ENCODE assay signal across 19 cellular contexts in genomic region chr15:25679964-25680658, GRCh38.
DNase-seq lines count a peak whose midpoint lies in the region; ATAC-seq, FAIRE-seq and TF ChIP-seq lines count a peak whose summit lies in the region.
"Had no signal": no experiment of that assay in that cellular context is flagged by ENCODE, and none has a peak within 500 bp of the region (broad histone marks: within the 10 kb centered on the region; RNA-seq: fewer than 3 reads in every experiment).

No MANE protein-coding gene starts in this region.

- H4K91ac ChIP-seq in H1 (replicated peaks; ENCODE audit: insufficient read length, low read length), result no peak overlapping the region

- CTCF ChIA-PET in H1 (lab: Charles Lee; ENCODE audit: partially characterized antibody), result interaction anchor here (0.6 to 1.8 kb wide), 2 partner anchors 171 to 173 kb away, joined by 4 to 6 read pairs; no protein-coding TSS in a partner anchor

- no peak overlapping the region for H3K23ac ChIP-seq in H1 (ENCODE audit: insufficient read length)

- H3K36me3 ChIP-seq in H1 (ENCODE audit: control insufficient read depth in 2 of 4, insufficient read depth in 4 of 4, low read length in 3 of 4), result no peaks in the 10 kb centered on the region
- H3K36me3 ChIP-seq in HAP-1 (replicated peaks), result peaks cover 16% of the 10 kb centered on the region

- H2BK12ac ChIP-seq in H1 (ENCODE audit: low read depth, low read length), result 0 out of 2 replicates have a peak overlapping the region, but pooled peaks have one; percentile 1

- no peaks in the 10 kb centered on the region for H3K27me3 Mint-ChIP-seq in activated T-cell treated with anti-CD3 and anti-CD28 coated beads, Interleukin-2, amount 50 U/mL, for 24 hours
- H3K27me3 Mint-ChIP-seq in T-helper 17 cell, result no peaks in the 10 kb centered on the region
- H3K27me3 Mint-ChIP-seq in progenitor cell of endocrine pancreas, result peaks cover 4% of the 10 kb centered on the region
- H3K27me3 Mint-ChIP-seq: CD8-positive, alpha-beta memory T cell had no signal

- TF ChIP-seq EP300 in H1 (IDR thresholded peaks at IDR 0.05; ENCODE audit: borderline replicate concordance in 1 of 2, low read depth in 2 of 2, low read length in 2 of 2), result no peak

- no peaks in the 10 kb centered on the region for H3K23me2 ChIP-seq in H1 (ENCODE audit: low read depth, low read length)

- H2BK120ac ChIP-seq in H1 (replicated peaks; ENCODE audit: low read depth, low read length), result no peak overlapping the region

- DNase-seq in activated T-cell treated with anti-CD3 and anti-CD28 coated beads, Interleukin-2, amount 50 U/mL, for 24 hours, result no peak
- no peak for DNase-seq in activated T-cell treated with anti-CD3 and anti-CD28 coated beads, Interleukin-2, amount 50 U/mL, for 48 hours
- DNase-seq in T-helper 17 cell (no peak), H1 (ENCODE audit: low read depth in 1 of 2, low spot score in 2 of 2) (no peak), progenitor cell of endocrine pancreas (ENCODE audit: low spot score, unreplicated experiment) (no peak), NOMO-1 treated with DMSO at 0.1 percent for 48 hours (lab: John Stamatoyannopoulos, UW; ENCODE audit: unreplicated experiment) (no peak), HAP-1 (ENCODE audit: low spot score in 2 of 2) (no peak)
- DNase-seq: 8988T; AML-193; Caco-2; CD8-positive, alpha-beta memory T cell; DMS53; GF-D8; GM23248; H9 had no signal

- 0 out of 2 replicates have a peak overlapping the region, but pooled peaks have one; percentile 23 for H2BK15ac ChIP-seq in H1 (ENCODE audit: low read length)

- H3K79me2 ChIP-seq in H1 (ENCODE audit: control insufficient read depth in 1 of 2, insufficient read depth in 2 of 2, low read length in 2 of 2), result no peaks in the 10 kb centered on the region

- H4K20me1 ChIP-seq in H1 (replicated peaks in 1 of 2; ENCODE audit: control insufficient read depth in 1 of 2, insufficient read depth in 2 of 2, low read length in 2 of 2), result no peaks in the 10 kb centered on the region
- H4K20me1 ChIP-seq: BLaER1 had no signal

- H2AK5ac ChIP-seq in H1 (ENCODE audit: low read depth, low read length), result no peak overlapping the region

- no peaks in the 10 kb centered on the region for H3K9me3 Mint-ChIP-seq in activated T-cell treated with anti-CD3 and anti-CD28 coated beads, Interleukin-2, amount 50 U/mL, for 24 hours
- no peaks in the 10 kb centered on the region for H3K9me3 Mint-ChIP-seq in progenitor cell of endocrine pancreas (ENCODE audit: low read depth)

- no peak for FAIRE-seq in H1 (lab: Jason Lieb, UNC)
- FAIRE-seq: HepG2, HTR-8/SVneo had no signal

- H3K4me1 Mint-ChIP-seq in activated T-cell treated with anti-CD3 and anti-CD28 coated beads, Interleukin-2, amount 50 U/mL, for 24 hours (ENCODE audit: low read depth), result peaks cover 1% of the 10 kb centered on the region
- no peaks in the 10 kb centered on the region for H3K4me1 Mint-ChIP-seq in T-helper 17 cell
- peaks cover 6% of the 10 kb centered on the region for H3K4me1 Mint-ChIP-seq in progenitor cell of endocrine pancreas (ENCODE audit: low read depth)
- H3K4me1 Mint-ChIP-seq: CD8-positive, alpha-beta memory T cell had no signal

- no peak overlapping the region for H2AFZ ChIP-seq in H1 (ENCODE audit: low read length)
- H2AFZ ChIP-seq: GM23248 had no signal

- H3K4me3 Mint-ChIP-seq in activated T-cell treated with anti-CD3 and anti-CD28 coated beads, Interleukin-2, amount 50 U/mL, for 24 hours, result no peak overlapping the region
- H3K4me3 Mint-ChIP-seq in T-helper 17 cell (no peak overlapping the region), progenitor cell of endocrine pancreas (ENCODE audit: low read depth) (no peak overlapping the region)
- H3K4me3 Mint-ChIP-seq: CD8-positive, alpha-beta memory T cell; H9 had no signal

- POLR2A ChIA-PET in H1 (lab: Charles Lee; ENCODE audit: partially characterized antibody), result no interaction called here

- H3K27ac ChIP-seq in H1 (ENCODE audit: low read depth, low read length), result no peak overlapping the region
- H3K27ac ChIP-seq: BLaER1, GM23248 had no signal

- H3K4me1 ChIP-seq in H1 (replicated peaks in 1 of 4; ENCODE audit: control insufficient read depth in 3 of 4, insufficient read depth in 4 of 4, low read length in 3 of 4) (peaks cover 0 to 7% (median 3%) of the 10 kb centered on the region in 4 experiments; a peak in 3 of 7 replicates), HAP-1 (peaks cover 10% of the 10 kb centered on the region)
- H3K4me1 ChIP-seq: BLaER1 had no signal

- H3K4ac ChIP-seq in H1 (replicated peaks; ENCODE audit: insufficient read length, low read depth, low read length), result no peak overlapping the region

- ATAC-seq in T-helper 17 cell (no peak), HG02759 (IDR thresholded peaks at IDR 0.05; ENCODE audit: unreplicated experiment) (no peak)
- ATAC-seq: HepG2 had no signal

- no peak overlapping the region for H3K4me2 ChIP-seq in H1 (ENCODE audit: insufficient read depth in 1 of 2, low read depth in 2 of 2, low read length in 2 of 2)
- H3K4me2 ChIP-seq: BLaER1 had no signal

- WGBS in H1 (ENCODE audit: extremely low coverage in 1 of 2, insufficient coverage in 1 of 2, insufficient read length in 1 of 2, insufficient replicate concordance in 2 of 2, low coverage in 1 of 2, low lambda C conversion rate in 2 of 2, missing lambda C conversion rate in 1 of 2), 2 experiments, result 90% methylated on average over 22 of the region's 25 CpGs; no CpG with 5 or more reads in 1 of the 2 experiments

- no peak for TF ChIP-seq RAD21 in H1 (IDR thresholded peaks at IDR 0.05 in 1 of 2, conservative IDR thresholded peaks at IDR 0.05 in 1 of 2; ENCODE audit: low read depth in 2 of 2, low read length in 2 of 2)

- TF ChIP-seq POLR2A in H1 (IDR thresholded peaks at IDR 0.05; ENCODE audit: control extremely low read depth in 1 of 2, low read depth in 2 of 2, low read length in 2 of 2), result no peak

- no peak overlapping the region for H4K8ac ChIP-seq in H1 (ENCODE audit: extremely low read depth, insufficient read depth, low read length)

- H2BK5ac ChIP-seq in H1 (ENCODE audit: low read depth, low read length), result no peak overlapping the region

- no peak overlapping the region for H2BK20ac ChIP-seq in H1 (ENCODE audit: low read length)

- H3K4me3 ChIP-seq in H1 (ENCODE audit: extremely low read depth in 1 of 4, insufficient read depth in 2 of 4, low read depth in 3 of 4, low read length in 4 of 4), result no peak overlapping the region
- H3K4me3 ChIP-seq in HAP-1, result no peak overlapping the region
- H3K4me3 ChIP-seq: BLaER1, GM23248 had no signal

- H3K14ac ChIP-seq in H1 (ENCODE audit: insufficient read length), result no peak overlapping the region

- peak overlapping the region; percentile 57 for H3K27ac Mint-ChIP-seq in activated T-cell treated with anti-CD3 and anti-CD28 coated beads, Interleukin-2, amount 50 U/mL, for 24 hours
- H3K27ac Mint-ChIP-seq in T-helper 17 cell (peak overlapping the region; percentile 11), progenitor cell of endocrine pancreas (peak overlapping the region; percentile 73)
- H3K27ac Mint-ChIP-seq: H9 had no signal

- no peaks in the 10 kb centered on the region for H3K79me1 ChIP-seq in H1 (ENCODE audit: low read depth, low read length)

- no peak overlapping the region for H3K9ac ChIP-seq in H1 (replicated peaks in 1 of 4; ENCODE audit: extremely low read depth in 1 of 4, low read depth in 3 of 4, low read length in 3 of 4)
- H3K9ac ChIP-seq: BLaER1, GM23248 had no signal

- in situ Hi-C loops in HAP-1 (cut with MboI; ENCODE audit: low sequenced_read_pairs), result loop anchor here (5.0 to 10.0 kb wide), 2 partner anchors 135 to 168 kb away; no protein-coding TSS in a partner anchor

- TF ChIP-seq CTCF in H1 (IDR thresholded peaks at IDR 0.05; ENCODE audit: control extremely low read depth in 1 of 3, insufficient read depth in 1 of 3, low read depth in 1 of 3, low read length in 3 of 3) (no peak), progenitor cell of endocrine pancreas (IDR thresholded peaks at IDR 0.05; ENCODE audit: unreplicated experiment) (no peak)

- H3K9me3 ChIP-seq in T-helper 17 cell (ENCODE audit: control insufficient read depth, low read length, poor library complexity, severe bottlenecking), result no peaks in the 10 kb centered on the region
- no peaks in the 10 kb centered on the region for H3K9me3 ChIP-seq in H1 (ENCODE audit: insufficient read depth in 2 of 2, low read depth in 1 of 2, low read length in 1 of 2)
- H3K9me3 ChIP-seq in HAP-1, result peaks cover 10% of the 10 kb centered on the region

- H3K27me3 ChIP-seq in H1 (replicated peaks in 1 of 4; ENCODE audit: control insufficient read depth in 3 of 4, extremely low read depth in 1 of 4, insufficient read depth in 3 of 4, low read length in 3 of 4), result no peaks in the 10 kb centered on the region
- no peaks in the 10 kb centered on the region for H3K27me3 ChIP-seq in HAP-1 (ENCODE audit: low read depth)
- H3K27me3 ChIP-seq: BLaER1 had no signal

- H3K56ac ChIP-seq in H1 (replicated peaks; ENCODE audit: insufficient read length, low read depth, low read length), result no peak overlapping the region

- H3K18ac ChIP-seq in H1 (ENCODE audit: extremely low read depth, low read length), result no peak overlapping the region

- no peak overlapping the region for H4K5ac ChIP-seq in H1 (ENCODE audit: insufficient read length, low read depth, low read length)

- H3K36me3 Mint-ChIP-seq in activated T-cell treated with anti-CD3 and anti-CD28 coated beads, Interleukin-2, amount 50 U/mL, for 24 hours (ENCODE audit: low read depth), result peaks cover 83% of the 10 kb centered on the region
- H3K36me3 Mint-ChIP-seq in T-helper 17 cell (ENCODE audit: low read depth), result peaks cover 20% of the 10 kb centered on the region
- H3K36me3 Mint-ChIP-seq in progenitor cell of endocrine pancreas (ENCODE audit: insufficient read depth), result no peaks in the 10 kb centered on the region

TF ChIP-seq in H1, 55 proteins besides CTCF, POLR2A, EP300 and RAD21:
- TF ChIP-seq TEAD4 (IDR thresholded peaks at IDR 0.05; ENCODE audit: low read depth, low read length) (no peak), E2F6 (IDR thresholded peaks at IDR 0.05) (peak; percentile 74; the same call in 1 of the 2 replicates), SP4 (IDR thresholded peaks at IDR 0.05; ENCODE audit: low read length) (no peak)
TF ChIP-seq in H1: peak in this region for 1.

Comparison
In these comparisons a context has a peak if more than half of its experiments do, and no peak if none do; other contexts are left out.
1. H3K27ac Mint-ChIP-seq: peak in every context shown above with its lines; median percentile 73 in progenitor cell of endocrine pancreas; 57 in activated T-cell treated with anti-CD3 and anti-CD28 coated beads, Interleukin-2, amount 50 U/mL, for 24 hours; 11 in T-helper 17 cell.